In genomic region chr17:58338454-58338841, GRCh38 we compare ENCODE assay signal across 9 cellular contexts. TPM values are rescaled to one million over a fixed set of nuclear protein-coding genes. Genes with fewer than 3 reads are reported as not detected.
DNase-seq lines count a peak whose midpoint lies in the region; ATAC-seq, FAIRE-seq and TF ChIP-seq lines count a peak whose summit lies in the region.
"Had no signal": no experiment of that assay in that cellular context is flagged by ENCODE, and none has a peak within 500 bp of the region (broad histone marks: within the 10 kb centered on the region; RNA-seq: fewer than 3 reads in every experiment).

No MANE protein-coding gene starts in this region.

- no peak for ATAC-seq in body of pancreas

- H3K4me1 ChIP-seq in HUES6 (ENCODE audit: control insufficient read depth, insufficient read depth, low read length), result peaks cover 49% of the 10 kb centered on the region
- H3K4me1 ChIP-seq in duodenal mucosa (ENCODE audit: control insufficient read depth in 1 of 2, insufficient read depth in 2 of 2, low read length in 2 of 2), result peaks cover 54 to 66% of the 10 kb centered on the region in 2 donors
- H3K4me1 ChIP-seq in body of pancreas, result no peaks in the 10 kb centered on the region

- TF ChIP-seq CTCF in GM12864 (IDR thresholded peaks at IDR 0.05; ENCODE audit: low read depth, low read length, missing control alignments), result peak; percentile 45
- TF ChIP-seq CTCF in retinal pigment epithelial cell (conservative IDR thresholded peaks at IDR 0.05; ENCODE audit: low read depth, low read length), result peak; percentile 2
- no peak for TF ChIP-seq CTCF in body of pancreas (IDR thresholded peaks at IDR 0.05)

- H3K9me3 ChIP-seq in HUES6 (ENCODE audit: control insufficient read depth, insufficient read depth, low read depth, low read length) (no peaks in the 10 kb centered on the region), duodenal mucosa (ENCODE audit: control insufficient read depth in 1 of 2, low read length in 2 of 2) (no peaks in the 10 kb centered on the region), body of pancreas (no peaks in the 10 kb centered on the region)

- no peaks in the 10 kb centered on the region for H3K27me3 ChIP-seq in HUES6 (ENCODE audit: control insufficient read depth, insufficient read depth, low read length)
- no peaks in the 10 kb centered on the region for H3K27me3 ChIP-seq in duodenal mucosa (ENCODE audit: control insufficient read depth in 1 of 2, insufficient read depth in 2 of 2, low read length in 2 of 2)
- H3K27me3 ChIP-seq in body of pancreas, result no peaks in the 10 kb centered on the region

- H3K36me3 ChIP-seq in HUES6 (ENCODE audit: control insufficient read depth, insufficient read depth, low read length), result peaks cover 3% of the 10 kb centered on the region; the same call in 1 of the 2 replicates
- H3K36me3 ChIP-seq in duodenal mucosa (ENCODE audit: control insufficient read depth in 1 of 2, insufficient read depth in 2 of 2, low read length in 2 of 2), result peaks cover under 1 to 1% of the 10 kb centered on the region in 2 donors
- no peaks in the 10 kb centered on the region for H3K36me3 ChIP-seq in body of pancreas (replicated peaks in 1 of 2; ENCODE audit: insufficient read depth in 1 of 2, low read depth in 2 of 2)

- intact Hi-C loops in body of pancreas (cut with DNase I), result no loop called here

- H3K4me3 ChIP-seq in GM12864 (ENCODE audit: low read depth, low read length), result peak overlapping the region; percentile 97
- peak overlapping the region; percentile 27; the same call in 1 of the 2 replicates for H3K4me3 ChIP-seq in HUES6 (ENCODE audit: low read depth, low read length)
- H3K4me3 ChIP-seq in duodenal mucosa (ENCODE audit: low read depth in 1 of 2, low read length in 2 of 2), result peak overlapping the region; percentile 33 to 38
- H3K4me3 ChIP-seq in retinal pigment epithelial cell (ENCODE audit: low read length), result no peak overlapping the region
- no peak overlapping the region for H3K4me3 ChIP-seq in body of pancreas

- H3K27ac ChIP-seq in HUES6 (ENCODE audit: low read depth, low read length), result peak overlapping the region; percentile 99
- H3K27ac ChIP-seq in duodenal mucosa (ENCODE audit: low read depth, low read length), result peak overlapping the region; percentile 78
- peak overlapping the region in 2 of 4 donors; percentile 59 to 82 for H3K27ac ChIP-seq in body of pancreas

- DNase-seq in GM12864 (ENCODE audit: low read depth) (no peak), retinal pigment epithelial cell (ENCODE audit: low read depth) (no peak), NCI-H2029 (lab: John Stamatoyannopoulos, UW) (no peak), GM19239 (ENCODE audit: insufficient read length, low spot score) (no peak), body of pancreas (no peak), RCC 7860 (ENCODE audit: low spot score) (no peak)

- FAIRE-seq in GM19239 (lab: Jason Lieb, UNC), result no peak
- FAIRE-seq in RCC 7860 (lab: Jason Lieb, UNC), result no peak
- FAIRE-seq: colon had no signal

- WGBS in body of pancreas, 2 donors, result 64% methylated on average over 3 of the region's 3 CpGs

- H3K9ac ChIP-seq in HUES6 (ENCODE audit: low read length), result peak overlapping the region; percentile 95
- peak overlapping the region; percentile 22 to 42 for H3K9ac ChIP-seq in duodenal mucosa (ENCODE audit: low read depth in 1 of 2, low read length in 2 of 2)

- TF ChIP-seq POLR2A in body of pancreas (IDR thresholded peaks at IDR 0.05), result no peak

RNA-seq across cellular contexts. Expression of gene TSPOAP1, which starts 9.9 kb away (rescaled TPM):
- 10 to 100 TPM; 21.0 to 22.7 TPM for total RNA-seq in body of pancreas

RNA-seq across cellular contexts. Expression of gene SUPT4H1, which starts 13.6 kb away (rescaled TPM):
- 10 to 100 TPM; 10.2 to 24.4 TPM for total RNA-seq in body of pancreas

RNA-seq across cellular contexts. Expression of gene MPO, which starts 57.7 kb away (rescaled TPM):
- not detected for total RNA-seq in body of pancreas

Comparison
In these comparisons a context has a peak if more than half of its experiments do, and no peak if none do; other contexts are left out.
1. H3K4me3 ChIP-seq: peak in GM12864 (single experiment), HUES6 (single experiment) and duodenal mucosa (2 of 2); none in retinal pigment epithelial cell (single experiment) and body of pancreas (0 of 2).
2. CTCF ChIP-seq: peak in GM12864 (single experiment) and retinal pigment epithelial cell (single experiment); none in body of pancreas (0 of 7).